8 cellular contexts compared by ENCODE assay signal in the genomic region with DNA sequence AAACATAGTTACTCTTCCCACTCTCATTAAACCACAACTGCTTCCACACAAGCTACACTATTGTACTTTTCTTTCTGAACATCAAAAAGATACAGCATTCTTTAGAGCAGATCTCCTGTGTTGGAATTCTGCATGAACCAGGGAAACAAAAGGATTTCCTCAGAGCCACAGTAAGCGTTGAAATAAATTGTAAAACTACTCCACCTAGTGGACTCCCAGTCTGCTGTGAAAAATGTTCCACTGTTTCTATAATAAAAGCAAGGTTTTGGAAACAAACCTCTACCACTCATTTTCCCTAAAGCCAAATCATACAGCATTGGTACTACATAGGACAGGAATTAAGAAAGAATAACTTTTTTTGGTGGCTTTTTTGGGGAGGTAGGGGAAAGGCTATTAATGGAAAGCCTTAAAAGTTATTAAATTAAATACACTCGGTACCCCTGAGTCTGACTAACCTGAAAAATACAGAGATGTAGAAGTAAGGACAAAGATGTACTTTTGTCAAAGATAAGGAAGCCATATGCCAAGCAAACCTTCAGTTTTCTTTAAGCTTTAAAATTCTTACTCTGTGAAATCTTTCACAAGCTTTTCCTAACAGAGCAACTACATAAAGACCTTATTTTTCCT. TPM values are rescaled to one million over a fixed set of nuclear protein-coding genes. Genes with fewer than 3 reads are reported as not detected.
DNase-seq lines count a peak whose midpoint lies in the region; ATAC-seq, FAIRE-seq and TF ChIP-seq lines count a peak whose summit lies in the region.

No MANE protein-coding gene starts in this region.

- H3K27ac ChIP-seq in A549 (peak overlapping the region; percentile 49 to 56; a peak in 3 of 6 replicates), breast epithelium (no peak overlapping the region), upper lobe of left lung (no peak overlapping the region)

- 43% methylated on average over 2 of the region's 2 CpGs for WGBS in A549 (ENCODE audit: missing lambda C conversion rate)
- WGBS in upper lobe of left lung, 2 donors, result 49 to 51% methylated on average over 2 of the region's 2 CpGs

- CTCF ChIA-PET in A549 (lab: Yijun Ruan, JAX), result interaction anchor here (0.7 to 2.8 kb wide), 26 partner anchors 9 to 1064 kb away, joined by 3 to 17 read pairs (median 4); no protein-coding TSS in a partner anchor

- peak; percentile 78 to 86 for TF ChIP-seq RAD21 in A549 (conservative IDR thresholded peaks at IDR 0.05 in 1 of 2, IDR thresholded peaks at IDR 0.05 in 1 of 2)

- H3K27me3 ChIP-seq in breast epithelium (no peaks in the 10 kb centered on the region), upper lobe of left lung (no peaks in the 10 kb centered on the region)

- TF ChIP-seq EP300 in A549 (IDR thresholded peaks at IDR 0.05), result no peak
- no peak for TF ChIP-seq EP300 in upper lobe of left lung (IDR thresholded peaks at IDR 0.05)

- TF ChIP-seq POLR2A in A549 (IDR thresholded peaks at IDR 0.05; ENCODE audit: low read length) (no peak), breast epithelium (IDR thresholded peaks at IDR 0.05) (no peak), upper lobe of left lung (IDR thresholded peaks at IDR 0.05) (no peak)

- H3K4me2 ChIP-seq in A549, result 0 out of 3 replicates have a peak overlapping the region, but pooled peaks have one; percentile 40

- peak; percentile 13 to 35 for DNase-seq in A549 (ENCODE audit: low read depth in 1 of 2, low spot score in 1 of 2)
- peak; percentile 60 for DNase-seq in NCI-H2227 treated with DMSO at 0.1 percent for 48 hours (lab: John Stamatoyannopoulos, UW)
- no peak for DNase-seq in breast epithelium (ENCODE audit: low spot score in 2 of 2)
- DNase-seq in kidney glomerular epithelial cell (lab: John Stamatoyannopoulos, UW), result peak; percentile 46
- no peak for DNase-seq in upper lobe of left lung
- DNase-seq in effector CD4-positive, alpha-beta T cell, result no peak

- H3K4me1 ChIP-seq in A549 (peaks cover 26% of the 10 kb centered on the region), breast epithelium (no peaks in the 10 kb centered on the region), upper lobe of left lung (peaks cover 8 to 21% (median 12%) of the 10 kb centered on the region in 4 donors)

- TF ChIP-seq CTCF in A549 (IDR thresholded peaks at IDR 0.05), result peak; percentile 69
- TF ChIP-seq CTCF in GM12872 (IDR thresholded peaks at IDR 0.05; ENCODE audit: insufficient read depth, low read depth, low read length), result peak; percentile 64
- TF ChIP-seq CTCF in breast epithelium (IDR thresholded peaks at IDR 0.05), result peak; percentile 74 to 82 (median 75)
- TF ChIP-seq CTCF in upper lobe of left lung (IDR thresholded peaks at IDR 0.05), result peak; percentile 48 to 81 (median 68)

- H3K9me3 ChIP-seq in A549 (no peaks in the 10 kb centered on the region), breast epithelium (no peaks in the 10 kb centered on the region), upper lobe of left lung (no peaks in the 10 kb centered on the region)

- intact Hi-C loops in breast epithelium (cut with DNase I; ENCODE audit: low total_unique reads), result loop anchor here (10.0 kb wide), 1 partner anchor 485 kb away; no protein-coding TSS in a partner anchor

- H3K4me3 ChIP-seq in A549, result no peak overlapping the region
- H3K4me3 ChIP-seq in breast epithelium, result no peak overlapping the region
- H3K4me3 ChIP-seq in upper lobe of left lung, result no peak overlapping the region

- no peaks in the 10 kb centered on the region for H3K36me3 ChIP-seq in breast epithelium
- H3K36me3 ChIP-seq in upper lobe of left lung, result peaks cover 0 to 7% (median 5%) of the 10 kb centered on the region in 4 donors

- POLR2A ChIA-PET in A549 (lab: Yijun Ruan, JAX), result no interaction called here

- ATAC-seq in A549 (peak; percentile 74 to 75; a peak in 4 of 6 replicates), upper lobe of left lung (ENCODE audit: low FRiP score in 2 of 2) (peak in 1 of 2 donors; percentile 65), GM18511 (IDR thresholded peaks at IDR 0.05; ENCODE audit: unreplicated experiment) (no peak)

- FAIRE-seq in A549 (lab: Jason Lieb, UNC), result no peak

TF ChIP-seq in A549, 52 proteins besides CTCF, POLR2A, EP300 and RAD21:
- TF ChIP-seq, protein P1, sequence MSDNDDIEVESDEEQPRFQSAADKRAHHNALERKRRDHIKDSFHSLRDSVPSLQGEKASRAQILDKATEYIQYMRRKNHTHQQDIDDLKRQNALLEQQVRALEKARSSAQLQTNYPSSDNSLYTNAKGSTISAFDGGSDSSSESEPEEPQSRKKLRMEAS (IDR thresholded peaks at IDR 0.05), result no peak
- TF ChIP-seq NFE2L2 (conservative IDR thresholded peaks at IDR 0.05; ENCODE audit: low read length) (no peak), SMC3 (IDR thresholded peaks at IDR 0.05) (peak; percentile 80), FOSL2 (IDR thresholded peaks at IDR 0.05) (no peak), FOSL2 (CRISPR knock-in tag; IDR thresholded peaks at IDR 0.05) (no peak)

RNA-seq across cellular contexts. Expression of a gene that starts 19.3 kb away (rescaled TPM):
- polyA plus RNA-seq in A549 (2011; rRNA removed) (3.7 and 4.2 TPM in 2 replicates), A549 (2017; fragmentation: RNase III; extraction: RNeasy Plus Mini Kit Qiagen cat#74134 plus additional on column Dnase treatment) (6.3 to 6.5 TPM (median 6.5 TPM) in 3 replicates)
- polyA plus RNA-seq in A549 (2012; cell fraction: cytosol; rRNA removed), result 1.7 TPM in 2 replicates
- polyA plus RNA-seq in A549 (2012; cell fraction: nucleus; rRNA removed), result 3.2 and 3.3 TPM in 2 replicates
- 1.4 and 1.7 TPM in 2 replicates for polyA minus RNA-seq in A549 (2011; rRNA and poly(A)+ RNA removed)
- total RNA-seq in breast epithelium (1 to 10 TPM; 2.4 to 4.0 (median 3.3) TPM), upper lobe of left lung (1 to 10 TPM in 5 of 6 donors, under 1 TPM in 1; 0.78 to 4.1 (median 3.5) TPM)

RNA-seq across cellular contexts. Expression of a gene that starts 19.4 kb away (rescaled TPM):
- polyA plus RNA-seq in A549 (2011; rRNA removed), result 15.5 and 21.0 TPM in 2 replicates
- polyA plus RNA-seq in A549 (2012; cell fraction: cytosol; rRNA removed), result 4.8 and 5.4 TPM in 2 replicates
- polyA plus RNA-seq in A549 (2012; cell fraction: nucleus; rRNA removed), result 6.6 and 11.8 TPM in 2 replicates
- polyA plus RNA-seq in A549 (2017; fragmentation: RNase III; extraction: RNeasy Plus Mini Kit Qiagen cat#74134 plus additional on column Dnase treatment), result 13.3 to 13.5 TPM (median 13.4 TPM) in 3 replicates
- 9.5 and 15.6 TPM in 2 replicates for polyA minus RNA-seq in A549 (2011; rRNA and poly(A)+ RNA removed)
- total RNA-seq in breast epithelium, result 10 to 100 TPM; 22.7 to 36.0 (median 23.3) TPM
- total RNA-seq in upper lobe of left lung, result 10 to 100 TPM; 16.7 to 46.1 (median 22.2) TPM

Comparison
In these comparisons a context has a peak if more than half of its experiments do, and no peak if none do; other contexts are left out.
1. DNase-seq: peak in A549 (2 of 2), NCI-H2227 treated with DMSO at 0.1 percent for 48 hours (single experiment) and kidney glomerular epithelial cell (single experiment); none in breast epithelium (0 of 2), upper lobe of left lung (0 of 2) and effector CD4-positive, alpha-beta T cell (single experiment).
2. H3K27ac ChIP-seq: peak in A549 (2 of 2); none in breast epithelium (0 of 2) and upper lobe of left lung (0 of 4).
3. Peak in every context shown above with its lines, with median percentiles within 50 percentile points of each other: CTCF ChIP-seq.